22 cellular contexts compared by ENCODE assay signal in the genomic region with DNA sequence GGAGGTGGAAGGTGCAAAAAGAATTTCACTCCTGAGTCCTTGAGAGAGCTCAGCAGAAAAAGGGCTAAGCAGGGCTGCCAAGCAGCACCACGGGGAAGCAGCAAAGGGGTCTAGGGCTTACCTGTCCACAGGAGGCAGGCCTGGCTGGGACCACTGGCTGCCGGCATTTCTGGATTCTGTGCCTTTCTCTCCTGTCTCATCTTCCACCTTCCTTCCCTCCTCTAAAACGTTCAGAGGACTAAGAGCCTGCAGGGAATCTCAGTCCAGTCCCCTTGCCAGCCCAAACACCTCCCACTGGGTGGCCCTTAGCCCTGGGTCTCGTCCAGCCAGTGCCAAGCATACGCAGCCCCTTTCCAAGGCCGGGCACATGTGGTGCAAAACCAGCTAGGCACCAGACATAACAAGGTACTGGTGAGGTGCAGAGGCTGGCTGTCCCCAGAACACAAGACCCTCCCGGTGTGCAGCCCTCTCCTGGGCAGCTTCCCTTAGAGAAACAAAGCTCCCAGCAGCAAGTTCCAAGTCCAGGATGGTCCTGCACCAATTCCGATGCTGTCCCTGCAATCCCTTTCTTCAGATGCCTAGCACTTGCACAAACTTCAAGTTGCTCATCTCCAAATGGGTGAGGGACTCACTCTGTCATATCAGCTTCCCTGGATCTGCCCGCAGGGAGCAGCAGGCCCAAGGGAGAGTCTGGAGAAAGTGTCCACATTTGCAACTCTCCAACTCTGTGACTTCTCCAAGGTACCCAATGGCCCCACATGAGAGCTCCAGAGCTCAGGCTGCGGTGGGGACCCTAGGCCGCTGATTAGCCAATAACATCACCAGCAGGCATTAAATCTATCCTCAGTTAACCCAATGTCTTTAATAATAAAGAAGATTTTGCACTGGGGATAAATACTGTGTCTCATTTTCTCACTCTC.
"Had no signal": no experiment of that assay in that cellular context is flagged by ENCODE, and none has a peak within 500 bp of the region (broad histone marks: within the 10 kb centered on the region; RNA-seq: fewer than 3 reads in every experiment).

No MANE protein-coding gene starts in this region.

- H3K9me3 ChIP-seq: breast epithelium, ovary, prostate gland, upper lobe of left lung had no signal

- H3K36me3 ChIP-seq: breast epithelium, ovary, prostate gland, upper lobe of left lung had no signal

- FAIRE-seq: colon, frontal cortex, islet of Langerhans, small intestine had no signal

- H3K27me3 ChIP-seq: breast epithelium, ovary, upper lobe of left lung had no signal

- H3K27ac ChIP-seq: breast epithelium, ovary, prostate gland, upper lobe of left lung had no signal

- ATAC-seq: activated naive CD8-positive, alpha-beta T cell treated with anti-CD3 and anti-CD28 coated beads, Interleukin-2, amount 50 U/mL, for 24 hours; left colon; naive thymus-derived CD4-positive, alpha-beta T cell; sciatic nerve; SK-N-SH treated with all-trans-retinoic acid at 6 μM for 48 hours; stimulated activated memory B cell treated with anti-CD40 and anti-IgM and Interleukin-4, amounts not matched to agents 10 μg/mL and 1 μg/mL and 100 μg/mL, for 72 hours had no signal

- DNase-seq: activated CD4-positive, alpha-beta memory T cell treated with anti-CD3 and anti-CD28 coated beads, Interleukin-2, amount 10 ng/mL, durations not matched to agents 7 days and 5 days; activated CD4-positive, alpha-beta T cell treated with anti-CD3 and anti-CD28 coated beads for 1 hour; activated CD4-positive, alpha-beta T cell treated with anti-CD3 and anti-CD28 coated beads, Interleukin-2, amount 10 ng/mL, durations not matched to agents 7 days and 5 days; activated naive CD8-positive, alpha-beta T cell treated with anti-CD3 and anti-CD28 coated beads, Interleukin-2, amount 50 U/mL, for 24 hours; effector CD8-positive, alpha-beta T cell; left colon; mammary epithelial cell; naive thymus-derived CD4-positive, alpha-beta T cell; ovary; retina; stimulated activated CD4-positive, alpha-beta T cell treated with anti-CD3 and anti-CD28 coated beads, Interleukin-4, amount 100 ng/mL, for 24 hours; T-helper 2 cell had no signal

- H3K4me3 ChIP-seq: breast epithelium, ovary, prostate gland, upper lobe of left lung had no signal
